ENCODE assay signal across 14 cellular contexts in the genomic region with DNA sequence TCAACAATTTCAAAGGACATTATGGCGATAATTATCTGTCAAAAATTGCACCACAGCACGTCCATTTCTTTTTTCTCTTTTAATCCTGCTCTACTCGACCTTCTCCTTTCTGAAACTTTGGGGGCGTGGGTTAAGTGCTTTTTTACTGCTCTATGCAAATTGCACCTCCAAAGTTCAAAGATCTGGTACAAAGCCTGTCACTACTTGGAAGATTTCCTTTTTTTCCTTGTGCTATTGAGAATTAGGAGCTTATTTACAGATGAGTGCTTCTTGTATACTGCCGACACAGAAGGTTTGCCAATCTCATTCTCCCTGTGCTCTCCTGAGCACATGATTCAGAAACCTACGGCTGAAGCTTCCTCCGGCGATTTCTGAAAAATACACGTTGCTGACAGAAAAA.
DNase-seq lines count a peak whose midpoint lies in the region; ATAC-seq and TF ChIP-seq lines count a peak whose summit lies in the region.
"Had no signal": no experiment of that assay in that cellular context is flagged by ENCODE, and none has a peak within 500 bp of the region (broad histone marks: within the 10 kb centered on the region; RNA-seq: fewer than 3 reads in every experiment).

No MANE protein-coding gene starts in this region.

- ATAC-seq in HG03095 (IDR thresholded peaks at IDR 0.05; ENCODE audit: unreplicated experiment) = no peak
- no peak for ATAC-seq in HG02678 (IDR thresholded peaks at IDR 0.05; ENCODE audit: unreplicated experiment)
- ATAC-seq: GM23338, HCT116 had no signal

- H4K20me1 ChIP-seq in neural cell (ENCODE audit: insufficient read depth) = no peaks in the 10 kb centered on the region
- H4K20me1 ChIP-seq in osteoblast (ENCODE audit: insufficient read depth, low read length) = no peaks in the 10 kb centered on the region

- H3K79me2 ChIP-seq in neural cell (replicated peaks; ENCODE audit: insufficient read depth, low read length) (peaks cover 23% of the 10 kb centered on the region), osteoblast (ENCODE audit: insufficient read depth, low read length) (no peaks in the 10 kb centered on the region), trophoblast cell (ENCODE audit: control insufficient read depth, insufficient read depth, low read length, poor library complexity) (no peaks in the 10 kb centered on the region)

- no peak overlapping the region for H2AK5ac ChIP-seq in trophoblast cell (ENCODE audit: low read length)

- peak; percentile 67 for DNase-seq in NCI-H69 (lab: John Stamatoyannopoulos, UW)
- DNase-seq in osteoblast (ENCODE audit: insufficient read length, low spot score, missing footprints) = peak; percentile 63
- no peak for DNase-seq in trophoblast cell
- DNase-seq: C1 segment of cervical spinal cord; Caco-2; CD4-positive, alpha-beta memory T cell; DMS153; DND-41; H9 had no signal

- no peak for TF ChIP-seq EP300 in neural cell (conservative IDR thresholded peaks at IDR 0.05; ENCODE audit: poor library complexity, severe bottlenecking)

- TF ChIP-seq CTCF in neural cell (IDR thresholded peaks at IDR 0.05; ENCODE audit: poor library complexity, severe bottlenecking) (no peak), osteoblast (IDR thresholded peaks at IDR 0.05; ENCODE audit: extremely low read depth, low read depth, low read length) (no peak)

- H2BK12ac ChIP-seq in trophoblast cell (ENCODE audit: low read length) = no peak overlapping the region

- H3K23ac ChIP-seq in trophoblast cell (ENCODE audit: low read length) = no peak overlapping the region

- H3K27ac ChIP-seq in neural cell (ENCODE audit: low read length) = no peak overlapping the region
- no peak overlapping the region for H3K27ac ChIP-seq in osteoblast (ENCODE audit: low read depth, low read length)
- no peak overlapping the region for H3K27ac ChIP-seq in trophoblast cell (ENCODE audit: low read depth, low read length)

- H2AFZ ChIP-seq in neural cell (ENCODE audit: low read depth, low read length) (no peak overlapping the region), osteoblast (ENCODE audit: low read length) (no peak overlapping the region), trophoblast cell (ENCODE audit: insufficient read depth, low read length, poor library complexity) (no peak overlapping the region)
- H2AFZ ChIP-seq: GM23338 had no signal

- no peak overlapping the region for H3K18ac ChIP-seq in trophoblast cell (ENCODE audit: low read length)

- H3K4me3 ChIP-seq in neural cell (ENCODE audit: low read length) = peak overlapping the region; percentile 55
- H3K4me3 ChIP-seq in osteoblast (ENCODE audit: insufficient read depth, low read length) = no peak overlapping the region
- H3K4me3 ChIP-seq in trophoblast cell (ENCODE audit: low read depth, low read length) = no peak overlapping the region
- H3K4me3 ChIP-seq: GM23338 had no signal

- H3K9me3 ChIP-seq in neural cell (ENCODE audit: low read length) (no peaks in the 10 kb centered on the region), osteoblast (ENCODE audit: low read depth, low read length) (no peaks in the 10 kb centered on the region), trophoblast cell (ENCODE audit: insufficient read depth, low read depth, low read length) (no peaks in the 10 kb centered on the region)
- H3K9me3 ChIP-seq: Caco-2 had no signal

- H3K9ac ChIP-seq in neural cell (ENCODE audit: low read length) (no peak overlapping the region), trophoblast cell (ENCODE audit: low read length) (no peak overlapping the region)

- no peak overlapping the region for H2BK5ac ChIP-seq in trophoblast cell (ENCODE audit: low read depth, low read length, poor library complexity)

- H3F3A ChIP-seq in neural cell (ENCODE audit: insufficient read depth, low read length, poor library complexity, severe bottlenecking) = peaks cover 5% of the 10 kb centered on the region

- H3K27me3 ChIP-seq in neural cell (ENCODE audit: insufficient read depth, low read depth, low read length) (no peaks in the 10 kb centered on the region), osteoblast (ENCODE audit: insufficient read depth, low read length) (peaks cover 20% of the 10 kb centered on the region), trophoblast cell (ENCODE audit: insufficient read depth, low read length) (peaks cover 2% of the 10 kb centered on the region)

- H3K79me1 ChIP-seq in trophoblast cell (ENCODE audit: low read length) = no peaks in the 10 kb centered on the region

- WGBS in trophoblast cell (ENCODE audit: extremely low coverage, insufficient coverage, insufficient read length) = no CpG with 5 or more reads among the region's 9 CpGs

- H3K14ac ChIP-seq in trophoblast cell (ENCODE audit: low read length) = no peak overlapping the region

- no peaks in the 10 kb centered on the region for H3K9me2 ChIP-seq in neural cell (ENCODE audit: insufficient read depth, low read length)

- H3K4me2 ChIP-seq in neural cell (ENCODE audit: low read length) (peak overlapping the region; percentile 28), osteoblast (ENCODE audit: insufficient read depth, low read length) (no peak overlapping the region), trophoblast cell (ENCODE audit: low read length) (no peak overlapping the region)
- H3K4me2 ChIP-seq: GM23338 had no signal

- no peak overlapping the region for H4K12ac ChIP-seq in trophoblast cell (ENCODE audit: low read depth, low read length)

- H3K36me3 ChIP-seq in neural cell (ENCODE audit: insufficient read depth, low read length) (no peaks in the 10 kb centered on the region), osteoblast (ENCODE audit: insufficient read depth, low read length) (no peaks in the 10 kb centered on the region), trophoblast cell (ENCODE audit: control insufficient read depth in 1 of 2, insufficient read depth in 2 of 2, low read length in 2 of 2) (no peaks in the 10 kb centered on the region)

- H2BK120ac ChIP-seq in trophoblast cell (ENCODE audit: insufficient read depth, low read length, poor library complexity) = no peak overlapping the region

- no peak overlapping the region for H4K91ac ChIP-seq in trophoblast cell (ENCODE audit: low read depth, low read length)

- no peak overlapping the region for H4K8ac ChIP-seq in trophoblast cell (ENCODE audit: low read depth, low read length)

- H3K4me1 ChIP-seq in osteoblast (ENCODE audit: insufficient read depth, low read length) = no peaks in the 10 kb centered on the region
- H3K4me1 ChIP-seq in trophoblast cell (ENCODE audit: control insufficient read depth in 1 of 2, insufficient read depth in 2 of 2, low read length in 2 of 2) = no peaks in the 10 kb centered on the region
- H3K4me1 ChIP-seq: Caco-2 had no signal

- no peak for TF ChIP-seq RAD21 in neural cell (conservative IDR thresholded peaks at IDR 0.05)

- H3K4ac ChIP-seq in trophoblast cell (ENCODE audit: low read depth, low read length) = no peak overlapping the region

TF ChIP-seq in neural cell, 6 proteins besides CTCF, POLR2A, EP300 and RAD21:
- TF ChIP-seq, protein P1, sequence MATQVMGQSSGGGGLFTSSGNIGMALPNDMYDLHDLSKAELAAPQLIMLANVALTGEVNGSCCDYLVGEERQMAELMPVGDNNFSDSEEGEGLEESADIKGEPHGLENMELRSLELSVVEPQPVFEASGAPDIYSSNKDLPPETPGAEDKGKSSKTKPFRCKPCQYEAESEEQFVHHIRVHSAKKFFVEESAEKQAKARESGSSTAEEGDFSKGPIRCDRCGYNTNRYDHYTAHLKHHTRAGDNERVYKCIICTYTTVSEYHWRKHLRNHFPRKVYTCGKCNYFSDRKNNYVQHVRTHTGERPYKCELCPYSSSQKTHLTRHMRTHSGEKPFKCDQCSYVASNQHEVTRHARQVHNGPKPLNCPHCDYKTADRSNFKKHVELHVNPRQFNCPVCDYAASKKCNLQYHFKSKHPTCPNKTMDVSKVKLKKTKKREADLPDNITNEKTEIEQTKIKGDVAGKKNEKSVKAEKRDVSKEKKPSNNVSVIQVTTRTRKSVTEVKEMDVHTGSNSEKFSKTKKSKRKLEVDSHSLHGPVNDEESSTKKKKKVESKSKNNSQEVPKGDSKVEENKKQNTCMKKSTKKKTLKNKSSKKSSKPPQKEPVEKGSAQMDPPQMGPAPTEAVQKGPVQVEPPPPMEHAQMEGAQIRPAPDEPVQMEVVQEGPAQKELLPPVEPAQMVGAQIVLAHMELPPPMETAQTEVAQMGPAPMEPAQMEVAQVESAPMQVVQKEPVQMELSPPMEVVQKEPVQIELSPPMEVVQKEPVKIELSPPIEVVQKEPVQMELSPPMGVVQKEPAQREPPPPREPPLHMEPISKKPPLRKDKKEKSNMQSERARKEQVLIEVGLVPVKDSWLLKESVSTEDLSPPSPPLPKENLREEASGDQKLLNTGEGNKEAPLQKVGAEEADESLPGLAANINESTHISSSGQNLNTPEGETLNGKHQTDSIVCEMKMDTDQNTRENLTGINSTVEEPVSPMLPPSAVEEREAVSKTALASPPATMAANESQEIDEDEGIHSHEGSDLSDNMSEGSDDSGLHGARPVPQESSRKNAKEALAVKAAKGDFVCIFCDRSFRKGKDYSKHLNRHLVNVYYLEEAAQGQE (IDR thresholded peaks at IDR 0.05; ENCODE audit: borderline replicate concordance) = no peak
- TF ChIP-seq EZH2 (IDR thresholded peaks at IDR 0.05; ENCODE audit: borderline replicate concordance, insufficient read depth, low read length, poor library complexity, severe bottlenecking) = no peak
- TF ChIP-seq SMC3 (conservative IDR thresholded peaks at IDR 0.05; ENCODE audit: poor library complexity) = no peak
- TF ChIP-seq POLR2AphosphoS5 (IDR thresholded peaks at IDR 0.05) = no peak
- no peak for TF ChIP-seq TAF1 (IDR thresholded peaks at IDR 0.05; ENCODE audit: low read depth)
- TF ChIP-seq MXI1 (conservative IDR thresholded peaks at IDR 0.05; ENCODE audit: poor library complexity, severe bottlenecking) = no peak

Comparison
In these comparisons a context has a peak if more than half of its experiments do, and no peak if none do; other contexts are left out.
1. DNase-seq: peak in NCI-H69 (single experiment) and osteoblast (single experiment); none in trophoblast cell (0 of 2).